In genomic region chr11:71238941-71239340, GRCh38 we compare ENCODE assay signal across 15 cellular contexts. TPM values are rescaled to one million over a fixed set of nuclear protein-coding genes. Genes with fewer than 3 reads are reported as not detected.
DNase-seq lines count a peak whose midpoint lies in the region; ATAC-seq and TF ChIP-seq lines count a peak whose summit lies in the region.
"Had no signal": no experiment of that assay in that cellular context is flagged by ENCODE, and none has a peak within 500 bp of the region (broad histone marks: within the 10 kb centered on the region; RNA-seq: fewer than 3 reads in every experiment).

No MANE protein-coding gene starts in this region.

- POLR2A ChIA-PET in WTC11 (lab: Charles Lee), result no interaction called here

- DNase-seq in WTC11 (ENCODE audit: low spot score) (no peak), islet precursor cell (peak; percentile 3), sciatic nerve (ENCODE audit: low spot score) (peak; percentile 15), T-helper 9 cell (no peak), iPS-NIHi7 (ENCODE audit: extremely low spot score) (no peak)
- no peak for DNase-seq in activated naive CD4-positive, alpha-beta T cell treated with anti-CD3 and anti-CD28 coated beads, Interleukin-2, amount 50 U/mL, for 16 hours
- DNase-seq: ACHN; BE2C; C1 segment of cervical spinal cord; CD4-positive, CD25-positive, alpha-beta regulatory T cell; CD8-positive, alpha-beta memory T cell; COR-L47; HCEC 1CT had no signal

- H3K4me3 Mint-ChIP-seq in WTC11, result no peak overlapping the region
- H3K4me3 Mint-ChIP-seq: CD4-positive, CD25-positive, alpha-beta regulatory T cell; CD8-positive, alpha-beta memory T cell; GM23338 had no signal

- H3K27me3 Mint-ChIP-seq in WTC11 (ENCODE audit: low read depth), result no peaks in the 10 kb centered on the region

- no peaks in the 10 kb centered on the region for H3K9me3 Mint-ChIP-seq in WTC11
- H3K9me3 Mint-ChIP-seq: CD8-positive, alpha-beta memory T cell; GM23338 had no signal

- CTCF ChIA-PET in WTC11 (lab: Charles Lee), result interaction anchor here (1.3 to 2.2 kb wide), 2 partner anchors 13 to 118 kb away, joined by 3 to 9 read pairs; partner anchors contain the start of gene SHANK2

- intact Hi-C loops in sciatic nerve (cut with DNase I), result no loop called here

- H3K36me3 Mint-ChIP-seq in WTC11, result peaks cover 31% of the 10 kb centered on the region
- H3K36me3 Mint-ChIP-seq: CD4-positive, CD25-positive, alpha-beta regulatory T cell; CD8-positive, alpha-beta memory T cell had no signal

- no peak for ATAC-seq in WTC11
- ATAC-seq in sciatic nerve, result no peak
- ATAC-seq in HG03432 (IDR thresholded peaks at IDR 0.05; ENCODE audit: unreplicated experiment), result no peak
- ATAC-seq: GM23338 had no signal

- peak overlapping the region; percentile 92 for H3K27ac Mint-ChIP-seq in WTC11
- H3K27ac Mint-ChIP-seq: CD4-positive, CD25-positive, alpha-beta regulatory T cell; CD8-positive, alpha-beta memory T cell; GM23338 had no signal

- TF ChIP-seq CTCF in WTC11 (IDR thresholded peaks at IDR 0.05), result no peak

- H3K4me1 Mint-ChIP-seq in WTC11, result peaks cover 60% of the 10 kb centered on the region
- H3K4me1 Mint-ChIP-seq: CD4-positive, CD25-positive, alpha-beta regulatory T cell; CD8-positive, alpha-beta memory T cell had no signal

TF ChIP-seq in WTC11, 78 proteins besides CTCF, POLR2A, EP300 and RAD21:
- TF ChIP-seq OVOL2 (CRISPR knock-in tag; IDR thresholded peaks at IDR 0.05; ENCODE audit: borderline replicate concordance), result no peak
- no peak for TF ChIP-seq NR3C1 (CRISPR knock-in tag; conservative IDR thresholded peaks at IDR 0.05; ENCODE audit: low read depth)
- no peak for TF ChIP-seq CBFB (CRISPR knock-in tag; IDR thresholded peaks at IDR 0.05; ENCODE audit: low read depth)
- no peak for TF ChIP-seq ATF2 (CRISPR knock-in tag; IDR thresholded peaks at IDR 0.05; ENCODE audit: borderline replicate concordance, low read depth)
- no peak for TF ChIP-seq ZBTB21 (CRISPR knock-in tag; IDR thresholded peaks at IDR 0.05; ENCODE audit: borderline replicate concordance)
- TF ChIP-seq TEAD1 (CRISPR knock-in tag; IDR thresholded peaks at IDR 0.05), result no peak
- TF ChIP-seq ETV6 (CRISPR knock-in tag; IDR thresholded peaks at IDR 0.05), result no peak
- TF ChIP-seq ZNF263 (CRISPR knock-in tag; IDR thresholded peaks at IDR 0.05; ENCODE audit: low read depth), result no peak
- TF ChIP-seq CREM (CRISPR knock-in tag; IDR thresholded peaks at IDR 0.05), result no peak
- no peak for TF ChIP-seq ZNF423 (CRISPR knock-in tag; IDR thresholded peaks at IDR 0.05)

RNA-seq across cellular contexts. Expression of gene SHANK2, which starts 13.4 kb away (rescaled TPM):
- total RNA-seq in WTC11 (2021), result 57.5 to 69.3 TPM (median 64.8 TPM) in 3 replicates
- total RNA-seq in sciatic nerve, result 3.7 TPM
- total RNA-seq: CD4-positive, CD25-positive, alpha-beta regulatory T cell; CD8-positive, alpha-beta memory T cell had no signal

Comparison
In these comparisons a context has a peak if more than half of its experiments do, and no peak if none do; other contexts are left out.
1. DNase-seq: peak in islet precursor cell (single experiment) and sciatic nerve (single experiment); none in WTC11 (single experiment), T-helper 9 cell (single experiment), activated naive CD4-positive, alpha-beta T cell treated with anti-CD3 and anti-CD28 coated beads, Interleukin-2, amount 50 U/mL, for 16 hours (single experiment) and iPS-NIHi7 (single experiment).
2. RNA of gene SHANK2, which starts 13.4 kb away (total RNA-seq): 57.5 to 69.3 TPM in WTC11; 3.7 TPM in sciatic nerve (single experiment); every median in the first group is over 10 times any median in the second.